14 cellular contexts compared by ENCODE assay signal in genomic region chr15:99268431-99268830, GRCh38. TPM values are rescaled to one million over a fixed set of nuclear protein-coding genes. Genes with fewer than 3 reads are reported as not detected.
A peak's percentile ranks its signal among the peaks of the same experiment; 100 is the strongest.
DNase-seq lines count a peak whose midpoint lies in the region; ATAC-seq and TF ChIP-seq lines count a peak whose summit lies in the region.
"Had no signal": no experiment of that assay in that cellular context is flagged by ENCODE, and none has a peak within 500 bp of the region (broad histone marks: within the 10 kb centered on the region; RNA-seq: fewer than 3 reads in every experiment).

No MANE protein-coding gene starts in this region.

- ATAC-seq in left colon (peak; percentile 80), mucosa of descending colon (peak; percentile 60), HG02588 (IDR thresholded peaks at IDR 0.05; ENCODE audit: unreplicated experiment) (no peak)
- ATAC-seq: GM12878, HCT116 had no signal

- H3K4me1 ChIP-seq in mucosa of descending colon (ENCODE audit: low read depth): peaks cover 6% of the 10 kb centered on the region

- H3K4me3 ChIP-seq in mucosa of descending colon: no peak overlapping the region
- H3K4me3 ChIP-seq: GM12878, GM23248 had no signal

- peak; percentile 20 for DNase-seq in NCI-H524 treated with DMSO at 0.1 percent for 48 hours (lab: John Stamatoyannopoulos, UW)
- peak in 1 of 2 donors; percentile 22 for DNase-seq in left colon
- DNase-seq in mucosa of descending colon: peak in 1 of 3 donors; percentile 35
- no peak for DNase-seq in activated CD4-positive, CD25-positive, alpha-beta regulatory T cell treated with anti-CD3 and anti-CD28 coated beads, Interleukin-2, amount 50 U/mL, for 72 hours
- no peak for DNase-seq in anterior cingulate cortex (lab: John Stamatoyannopoulos, UW)
- no peak for DNase-seq in T-helper 1 cell
- DNase-seq: C1 segment of cervical spinal cord; Calu3; CD4-positive, alpha-beta T cell; DMS79; GM23248 had no signal

- H3K36me3 ChIP-seq in mucosa of descending colon (ENCODE audit: low read depth): no peaks in the 10 kb centered on the region

- no peaks in the 10 kb centered on the region for H3K9me3 ChIP-seq in mucosa of descending colon

- intact Hi-C loops in left colon (cut with DNase I, micrococcal nuclease) (no loop called here), mucosa of descending colon (cut with DNase I, micrococcal nuclease) (no loop called here)

- no peak for TF ChIP-seq CTCF in mucosa of descending colon (IDR thresholded peaks at IDR 0.05)

RNA-seq across cellular contexts. Expression of gene LRRC28, which starts 17.1 kb away (rescaled TPM):
- 10 to 100 TPM; 24.8 to 32.2 TPM for total RNA-seq in left colon
- 10 to 100 TPM; 26.0 to 41.6 (median 27.7) TPM for total RNA-seq in mucosa of descending colon

RNA-seq across cellular contexts. Expression of gene TTC23, which starts 19.1 kb away (rescaled TPM):
- total RNA-seq in left colon (10 to 100 TPM; 16.0 to 18.6 TPM), mucosa of descending colon (10 to 100 TPM; 17.1 to 26.8 (median 19.6) TPM)
